11 cellular contexts compared by ENCODE assay signal in genomic region chr4:169582203-169582602, GRCh38. TPM values are rescaled to one million over a fixed set of nuclear protein-coding genes. Genes with fewer than 3 reads are reported as not detected.
DNase-seq lines count a peak whose midpoint lies in the region; ATAC-seq and TF ChIP-seq lines count a peak whose summit lies in the region.
"Had no signal": no experiment of that assay in that cellular context is flagged by ENCODE, and none has a peak within 500 bp of the region (broad histone marks: within the 10 kb centered on the region; RNA-seq: fewer than 3 reads in every experiment).

No MANE protein-coding gene starts in this region.

- no peak overlapping the region for H3K27ac ChIP-seq in body of pancreas

- peak; percentile 89 for ATAC-seq in GM19438 (IDR thresholded peaks at IDR 0.05; ENCODE audit: low read depth, unreplicated experiment)
- ATAC-seq in HG02840 (IDR thresholded peaks at IDR 0.05; ENCODE audit: low FRiP score, unreplicated experiment): peak; percentile 70
- ATAC-seq in HG03565 (IDR thresholded peaks at IDR 0.05; ENCODE audit: unreplicated experiment): peak; percentile 98
- ATAC-seq in HG03097 (IDR thresholded peaks at IDR 0.05; ENCODE audit: low FRiP score, unreplicated experiment): no peak
- no peak for ATAC-seq in body of pancreas
- ATAC-seq: naive thymus-derived CD8-positive, alpha-beta T cell had no signal

- intact Hi-C loops in body of pancreas (cut with DNase I): no loop called here

- no peaks in the 10 kb centered on the region for H3K9me3 ChIP-seq in body of pancreas

- no peak for TF ChIP-seq POLR2A in body of pancreas (IDR thresholded peaks at IDR 0.05)

- H3K4me1 ChIP-seq in body of pancreas: no peaks in the 10 kb centered on the region

- 77 to 81% methylated on average over 2 of the region's 2 CpGs for WGBS in body of pancreas, 2 donors

- H3K36me3 ChIP-seq in body of pancreas (replicated peaks in 1 of 2; ENCODE audit: insufficient read depth in 1 of 2, low read depth in 2 of 2): peaks cover 0 to 2% of the 10 kb centered on the region in 2 donors

- TF ChIP-seq CTCF in GM13977 (IDR thresholded peaks at IDR 0.05; ENCODE audit: extremely low read depth, insufficient read depth, missing control alignments): peak; percentile 35
- TF ChIP-seq CTCF in body of pancreas (IDR thresholded peaks at IDR 0.05): no peak

- in situ Hi-C loops in GM13977 (cut with MboI; ENCODE audit: low pct_unique_long_range_greater_than_20kb, low sequenced_read_pairs, unreplicated experiment): no loop called here

- no peak overlapping the region for H3K4me3 ChIP-seq in body of pancreas

- H3K27me3 ChIP-seq in body of pancreas: no peaks in the 10 kb centered on the region

- DNase-seq in GM13977 (ENCODE audit: low spot score) (no peak), NOMO-1 treated with dmso at 0.1 percent for 144 hours (lab: John Stamatoyannopoulos, UW; ENCODE audit: unreplicated experiment) (no peak), body of pancreas (no peak), hypothalamus (lab: John Stamatoyannopoulos, UW) (no peak)
- DNase-seq: cerebellar nuclear complex; naive thymus-derived CD8-positive, alpha-beta T cell; NCI-H446 had no signal

RNA-seq across cellular contexts. Expression of gene NEK1, which starts 30.2 kb away (rescaled TPM):
- total RNA-seq in body of pancreas: 10 to 100 TPM in 1 of 2 donors, 1 to 10 TPM in 1; 6.3 to 12.2 TPM

RNA-seq across cellular contexts. Expression of gene CLCN3, which starts 38.2 kb away (rescaled TPM):
- total RNA-seq in body of pancreas: 10 to 100 TPM; 22.4 to 40.5 TPM

Comparison
In these comparisons a context has a peak if more than half of its experiments do, and no peak if none do; other contexts are left out.
1. ATAC-seq: peak in GM19438 (single experiment), HG02840 (single experiment) and HG03565 (single experiment); none in HG03097 (single experiment) and body of pancreas (single experiment).